ENCODE assay signal across 11 cellular contexts in the genomic region with DNA sequence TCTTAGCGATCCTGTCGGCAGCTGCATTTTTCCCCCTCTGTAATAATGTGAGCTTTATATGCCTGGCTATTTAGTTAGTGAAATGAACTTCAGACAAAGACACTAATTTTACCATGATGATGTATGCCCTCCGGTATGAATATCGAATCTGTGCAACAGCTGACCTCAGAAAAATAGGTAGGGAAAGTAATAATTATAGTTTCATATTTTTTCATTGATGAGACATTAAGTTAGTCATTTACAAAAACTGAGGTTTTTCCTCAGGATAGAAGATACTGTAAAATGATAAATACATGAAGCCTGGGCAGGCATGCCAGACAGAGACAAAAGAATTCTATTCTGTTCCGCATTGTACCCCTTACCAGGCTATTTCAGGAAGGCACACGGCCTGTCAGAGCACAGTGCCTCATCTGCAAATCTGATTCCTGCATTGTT.
DNase-seq lines count a peak whose midpoint lies in the region; ATAC-seq and TF ChIP-seq lines count a peak whose summit lies in the region.
"Had no signal": no experiment of that assay in that cellular context is flagged by ENCODE, and none has a peak within 500 bp of the region (broad histone marks: within the 10 kb centered on the region; RNA-seq: fewer than 3 reads in every experiment).

No MANE protein-coding gene starts in this region.

- no peaks in the 10 kb centered on the region for H3K27me3 Mint-ChIP-seq in Caco-2 (ENCODE audit: insufficient read depth, unreplicated experiment)
- no peaks in the 10 kb centered on the region for H3K27me3 Mint-ChIP-seq in WTC11 (ENCODE audit: low read depth)
- peaks cover 14 to 37% of the 10 kb centered on the region in 2 donors for H3K27me3 Mint-ChIP-seq in natural killer cell treated with Interleukin-12 subunit alpha and Interleukin-12 subunit beta and Interleukin-15 and Interleukin-18, amount 100 ng/mL, for 72 hours

- H3K27me3 ChIP-seq in Caco-2 (replicated peaks; ENCODE audit: control insufficient read depth, insufficient read depth, low read length) (no peaks in the 10 kb centered on the region), left ventricle myocardium inferior (ENCODE audit: low read depth) (no peaks in the 10 kb centered on the region), rectal smooth muscle tissue (ENCODE audit: control insufficient read depth, insufficient read depth, low read length) (no peaks in the 10 kb centered on the region)

- no peak for DNase-seq in Caco-2
- no peak for DNase-seq in WTC11 (ENCODE audit: low spot score)
- DNase-seq in left ventricle myocardium inferior = no peak
- no peak for DNase-seq in natural killer cell treated with Interleukin-12 subunit alpha and Interleukin-12 subunit beta and Interleukin-15 and Interleukin-18, amount 100 ng/mL, for 72 hours (ENCODE audit: low spot score)
- DNase-seq in SIG-M5 treated with dmso at 0.1 percent for 504 hours (lab: John Stamatoyannopoulos, UW; ENCODE audit: unreplicated experiment) = no peak
- no peak for DNase-seq in stimulated activated CD4-positive, alpha-beta T cell treated with anti-CD3 and anti-CD28 coated beads, Interleukin-2, amount 100 ng/mL, for 24 hours
- DNase-seq: effector memory CD4-positive, alpha-beta T cell; NCI-H1105 treated with DMSO at 0.1 percent for 48 hours; stimulated activated naive CD4-positive, alpha-beta T cell had no signal

- H3K36me3 Mint-ChIP-seq in Caco-2 (ENCODE audit: insufficient read depth, unreplicated experiment) (peaks cover 16% of the 10 kb centered on the region), WTC11 (peaks cover 3% of the 10 kb centered on the region; the same call in 1 of the 2 replicates)
- H3K36me3 Mint-ChIP-seq in natural killer cell treated with Interleukin-12 subunit alpha and Interleukin-12 subunit beta and Interleukin-15 and Interleukin-18, amount 100 ng/mL, for 72 hours = no peaks in the 10 kb centered on the region

- H3K4me3 ChIP-seq in Caco-2 (ENCODE audit: low read depth, low read length) = no peak overlapping the region
- peak overlapping the region; percentile 37 for H3K4me3 ChIP-seq in left ventricle myocardium inferior
- no peak overlapping the region for H3K4me3 ChIP-seq in rectal smooth muscle tissue (ENCODE audit: low read length)

- H3K4me3 Mint-ChIP-seq in Caco-2 (ENCODE audit: unreplicated experiment) (peak overlapping the region; percentile 35), WTC11 (peak overlapping the region; percentile 46)
- no peak overlapping the region for H3K4me3 Mint-ChIP-seq in natural killer cell treated with Interleukin-12 subunit alpha and Interleukin-12 subunit beta and Interleukin-15 and Interleukin-18, amount 100 ng/mL, for 72 hours

- H3K9ac ChIP-seq in rectal smooth muscle tissue (ENCODE audit: low read length) = peak overlapping the region; percentile 10

- H3K4me1 ChIP-seq in Caco-2 (peaks cover 76% of the 10 kb centered on the region), left ventricle myocardium inferior (peaks cover 42% of the 10 kb centered on the region), rectal smooth muscle tissue (ENCODE audit: control insufficient read depth, insufficient read depth, low read length) (peaks cover 13% of the 10 kb centered on the region)

- H3K36me3 ChIP-seq in Caco-2 (ENCODE audit: control insufficient read depth, insufficient read depth, low read length) (no peaks in the 10 kb centered on the region), left ventricle myocardium inferior (no peaks in the 10 kb centered on the region), rectal smooth muscle tissue (ENCODE audit: control insufficient read depth, insufficient read depth, low read length) (no peaks in the 10 kb centered on the region)

- H3K9me3 ChIP-seq in Caco-2 (no peaks in the 10 kb centered on the region), left ventricle myocardium inferior (replicated peaks) (no peaks in the 10 kb centered on the region)

- intact Hi-C loops in Caco-2 (cut with micrococcal nuclease; ENCODE audit: unreplicated experiment) (loop anchor here (1.0 kb wide), 3 partner anchors 9 to 43 kb away; no protein-coding TSS in a partner anchor), left ventricle myocardium inferior (cut with micrococcal nuclease) (no loop called here)

- POLR2A ChIA-PET in Caco-2 (lab: Charles Lee) = interaction anchor here (1.0 kb wide), 1 partner anchor 34 kb away, joined by 9 read pairs; no protein-coding TSS in a partner anchor
- POLR2A ChIA-PET in WTC11 (lab: Charles Lee) = interaction anchor here (0.7 to 0.9 kb wide), 4 partner anchors 16 to 150 kb away, joined by 3 read pairs; no protein-coding TSS in a partner anchor

- CTCF ChIA-PET in Caco-2 (lab: Charles Lee) (interaction anchor here (0.9 kb wide), 1 partner anchor 113 kb away, joined by 9 read pairs; no protein-coding TSS in a partner anchor), WTC11 (lab: Charles Lee) (interaction anchor here (0.9 to 1.8 kb wide), 2 partner anchors 36 to 143 kb away, joined by 5 to 6 read pairs; no protein-coding TSS in a partner anchor)

- H3K9me3 Mint-ChIP-seq in Caco-2 (ENCODE audit: unreplicated experiment) (no peaks in the 10 kb centered on the region), WTC11 (peaks cover 5% of the 10 kb centered on the region)
- no peaks in the 10 kb centered on the region for H3K9me3 Mint-ChIP-seq in natural killer cell treated with Interleukin-12 subunit alpha and Interleukin-12 subunit beta and Interleukin-15 and Interleukin-18, amount 100 ng/mL, for 72 hours

- H3K27ac ChIP-seq in left ventricle myocardium inferior (replicated peaks) = peak overlapping the region; percentile 86
- H3K27ac ChIP-seq in rectal smooth muscle tissue (ENCODE audit: low read depth, low read length) = peak overlapping the region; percentile 74

- no peak for ATAC-seq in WTC11
- no peak for ATAC-seq in natural killer cell treated with Interleukin-12 subunit alpha and Interleukin-12 subunit beta and Interleukin-15 and Interleukin-18, amount 100 ng/mL, for 72 hours
- no peak for ATAC-seq in GM21526 (IDR thresholded peaks at IDR 0.05; ENCODE audit: low FRiP score, unreplicated experiment)

- BruUV-seq in Caco-2 (replicated peaks; lab: Mats Ljungman, UMichigan) = no TSS peak

- TF ChIP-seq CTCF in Caco-2 (IDR thresholded peaks at IDR 0.05; ENCODE audit: insufficient read depth in 1 of 2, low read depth in 1 of 2, low read length in 1 of 2, severe bottlenecking in 1 of 2, unreplicated experiment in 1 of 2) = no peak
- no peak for TF ChIP-seq CTCF in WTC11 (IDR thresholded peaks at IDR 0.05)
- TF ChIP-seq CTCF in left ventricle myocardium inferior (IDR thresholded peaks at IDR 0.05; ENCODE audit: borderline replicate concordance) = no peak

- peaks cover 28% of the 10 kb centered on the region for H3K4me1 Mint-ChIP-seq in Caco-2 (ENCODE audit: low read depth, unreplicated experiment)
- H3K4me1 Mint-ChIP-seq in WTC11 = peaks cover 60% of the 10 kb centered on the region
- no peaks in the 10 kb centered on the region for H3K4me1 Mint-ChIP-seq in natural killer cell treated with Interleukin-12 subunit alpha and Interleukin-12 subunit beta and Interleukin-15 and Interleukin-18, amount 100 ng/mL, for 72 hours (ENCODE audit: low read depth in 2 of 2)

- H3K27ac Mint-ChIP-seq in Caco-2 (ENCODE audit: unreplicated experiment) (peak overlapping the region; percentile 96), WTC11 (peak overlapping the region; percentile 100)
- H3K27ac Mint-ChIP-seq in natural killer cell treated with Interleukin-12 subunit alpha and Interleukin-12 subunit beta and Interleukin-15 and Interleukin-18, amount 100 ng/mL, for 72 hours = no peak overlapping the region

TF ChIP-seq in WTC11, 78 proteins besides CTCF, POLR2A, EP300 and RAD21 (continues in another document):
- TF ChIP-seq FOXP1 (CRISPR knock-in tag; IDR thresholded peaks at IDR 0.05; ENCODE audit: borderline replicate concordance) (no peak), ZNF416 (CRISPR knock-in tag; IDR thresholded peaks at IDR 0.05) (no peak), FOXK1 (CRISPR knock-in tag; IDR thresholded peaks at IDR 0.05) (no peak), USF2 (CRISPR knock-in tag; IDR thresholded peaks at IDR 0.05) (no peak), NFATC4 (CRISPR knock-in tag; IDR thresholded peaks at IDR 0.05) (no peak), IRF1 (CRISPR knock-in tag; IDR thresholded peaks at IDR 0.05) (no peak), ZNF263 (CRISPR knock-in tag; IDR thresholded peaks at IDR 0.05; ENCODE audit: low read depth) (no peak), SMAD4 (CRISPR knock-in tag; IDR thresholded peaks at IDR 0.05) (no peak), ATF1 (CRISPR knock-in tag; IDR thresholded peaks at IDR 0.05) (no peak), ZNF121 (CRISPR knock-in tag; IDR thresholded peaks at IDR 0.05) (no peak), MLX (CRISPR knock-in tag; IDR thresholded peaks at IDR 0.05) (no peak), RORB (CRISPR knock-in tag; IDR thresholded peaks at IDR 0.05) (no peak)
- TF ChIP-seq, protein P1, sequence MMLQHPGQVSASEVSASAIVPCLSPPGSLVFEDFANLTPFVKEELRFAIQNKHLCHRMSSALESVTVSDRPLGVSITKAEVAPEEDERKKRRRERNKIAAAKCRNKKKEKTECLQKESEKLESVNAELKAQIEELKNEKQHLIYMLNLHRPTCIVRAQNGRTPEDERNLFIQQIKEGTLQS (CRISPR knock-in tag; conservative IDR thresholded peaks at IDR 0.05) = no peak

Comparison
In these comparisons a context has a peak if more than half of its experiments do, and no peak if none do; other contexts are left out.
1. H3K27ac Mint-ChIP-seq: peak in Caco-2 (single experiment) and WTC11 (single experiment); none in natural killer cell treated with Interleukin-12 subunit alpha and Interleukin-12 subunit beta and Interleukin-15 and Interleukin-18, amount 100 ng/mL, for 72 hours (0 of 2).